1 cellular context compared by ENCODE assay signal in the genomic region with DNA sequence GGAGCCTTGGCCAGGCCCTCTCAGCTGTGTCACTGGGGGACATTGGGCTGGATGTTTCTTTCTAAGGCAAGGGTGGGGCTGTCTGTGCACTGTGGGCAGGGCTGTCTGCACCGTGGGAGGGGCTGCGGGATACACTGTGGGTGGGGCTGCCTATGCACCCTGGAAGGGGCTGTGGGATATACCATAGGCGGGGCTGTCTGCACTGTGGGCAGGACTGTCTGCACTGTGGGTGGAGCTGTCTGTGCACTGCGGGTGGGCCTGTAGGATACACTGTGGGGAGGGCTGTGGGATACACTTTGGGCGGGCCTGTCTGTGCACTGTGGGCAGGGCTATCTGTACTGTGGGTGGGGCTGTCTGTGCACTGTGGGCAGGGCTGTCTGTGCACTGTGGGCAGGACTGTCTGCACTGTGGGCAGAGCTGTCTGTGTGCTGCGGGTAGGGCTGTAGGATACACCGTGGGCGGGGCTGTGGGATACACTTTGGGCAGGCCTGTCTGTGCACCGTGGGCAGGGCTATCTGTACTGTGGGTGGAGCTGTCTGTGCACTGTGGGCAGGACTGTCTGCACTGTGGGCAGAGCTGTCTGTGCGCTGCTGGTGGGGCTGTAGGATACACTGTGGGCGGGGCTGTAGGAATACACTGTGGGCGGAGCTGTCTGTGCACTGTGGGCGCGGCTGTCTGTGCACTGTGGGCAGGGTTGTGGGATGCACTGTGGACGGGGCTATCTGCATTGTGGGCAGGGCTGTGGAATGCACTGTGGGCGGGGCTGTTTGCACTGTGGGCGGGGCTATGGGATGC.
TF ChIP-seq lines count a peak whose summit lies in the region.

No MANE protein-coding gene starts in this region.

TF ChIP-seq in IMR-90, 13 proteins besides CTCF, POLR2A, EP300 and RAD21 (continued from another document):
- TF ChIP-seq, protein P1, sequence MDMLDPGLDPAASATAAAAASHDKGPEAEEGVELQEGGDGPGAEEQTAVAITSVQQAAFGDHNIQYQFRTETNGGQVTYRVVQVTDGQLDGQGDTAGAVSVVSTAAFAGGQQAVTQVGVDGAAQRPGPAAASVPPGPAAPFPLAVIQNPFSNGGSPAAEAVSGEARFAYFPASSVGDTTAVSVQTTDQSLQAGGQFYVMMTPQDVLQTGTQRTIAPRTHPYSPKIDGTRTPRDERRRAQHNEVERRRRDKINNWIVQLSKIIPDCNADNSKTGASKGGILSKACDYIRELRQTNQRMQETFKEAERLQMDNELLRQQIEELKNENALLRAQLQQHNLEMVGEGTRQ (IDR thresholded peaks at IDR 0.05; ENCODE audit: low read depth, low read length) = no peak
- TF ChIP-seq MAFK (IDR thresholded peaks at IDR 0.05; ENCODE audit: low read depth, low read length) = no peak
- TF ChIP-seq FOS (IDR thresholded peaks at IDR 0.05; ENCODE audit: low read depth, low read length) = no peak
- TF ChIP-seq SMC3 (IDR thresholded peaks at IDR 0.05; ENCODE audit: low read depth, low read length) = no peak
